8 cellular contexts compared by ENCODE assay signal in the genomic region with DNA sequence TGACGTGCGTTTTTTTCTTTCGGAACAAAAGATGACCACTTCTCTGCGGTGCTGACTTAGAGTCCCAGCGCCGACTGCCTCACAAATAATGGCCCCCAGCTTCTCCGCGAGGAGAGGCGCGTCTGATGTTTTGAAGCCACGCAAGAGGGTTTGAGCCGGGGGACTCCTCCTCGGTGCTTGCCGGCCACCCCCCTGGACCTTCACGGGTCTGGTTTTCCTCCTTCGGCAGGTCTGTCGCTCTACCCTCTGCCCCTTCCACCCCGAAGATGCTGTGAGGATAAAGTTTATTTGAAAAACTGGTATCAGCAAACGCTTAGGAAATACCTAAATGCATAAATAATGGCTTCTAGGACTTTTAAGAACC. TPM values are rescaled to one million over a fixed set of nuclear protein-coding genes. Genes with fewer than 3 reads are reported as not detected.
DNase-seq lines count a peak whose midpoint lies in the region; ATAC-seq and TF ChIP-seq lines count a peak whose summit lies in the region.

No MANE protein-coding gene starts in this region.

- no peak for ATAC-seq in body of pancreas
- ATAC-seq in lower lobe of right lung: peak in 1 of 2 donors; percentile 2
- ATAC-seq in aorta (ENCODE audit: low FRiP score): no peak
- no peak for ATAC-seq in HG03442 (IDR thresholded peaks at IDR 0.05; ENCODE audit: unreplicated experiment)

- H3K27me3 ChIP-seq in HL-60 (ENCODE audit: insufficient read depth, poor library complexity, severe bottlenecking) (no peaks in the 10 kb centered on the region), body of pancreas (no peaks in the 10 kb centered on the region), lower lobe of right lung (ENCODE audit: low read depth) (no peaks in the 10 kb centered on the region), aorta (ENCODE audit: control insufficient read depth in 1 of 2, insufficient read depth in 2 of 2, low read length in 1 of 2) (no peaks in the 10 kb centered on the region)

- H3K9me3 ChIP-seq in body of pancreas (no peaks in the 10 kb centered on the region), lower lobe of right lung (no peaks in the 10 kb centered on the region), aorta (ENCODE audit: control insufficient read depth, low read length) (no peaks in the 10 kb centered on the region)

- H3K27ac ChIP-seq in C4-2B: peak overlapping the region; percentile 76
- peak overlapping the region; percentile 75 for H3K27ac ChIP-seq in HL-60 (replicated peaks)
- H3K27ac ChIP-seq in body of pancreas: peak overlapping the region in 3 of 4 donors; percentile 72 to 91 (median 84)
- peak overlapping the region; percentile 88 for H3K27ac ChIP-seq in lower lobe of right lung
- peak overlapping the region; percentile 43 to 69 for H3K27ac ChIP-seq in aorta (ENCODE audit: low read depth in 1 of 2, low read length in 2 of 2)

- H3K4me3 ChIP-seq in HL-60 (replicated peaks; ENCODE audit: insufficient read depth, low read length): peak overlapping the region; percentile 100
- peak overlapping the region; percentile 80 to 94 for H3K4me3 ChIP-seq in body of pancreas
- H3K4me3 ChIP-seq in lower lobe of right lung: peak overlapping the region; percentile 76
- H3K4me3 ChIP-seq in aorta (ENCODE audit: low read length in 2 of 2): peak overlapping the region; percentile 78 to 86

- no peak for TF ChIP-seq CTCF in C4-2B (conservative IDR thresholded peaks at IDR 0.05)
- no peak for TF ChIP-seq CTCF in HL-60 (IDR thresholded peaks at IDR 0.05; ENCODE audit: insufficient read depth, low read length)
- no peak for TF ChIP-seq CTCF in body of pancreas (IDR thresholded peaks at IDR 0.05)
- no peak for TF ChIP-seq CTCF in lower lobe of right lung (IDR thresholded peaks at IDR 0.05)

- peaks cover 0 to 14% of the 10 kb centered on the region in 2 donors for H3K36me3 ChIP-seq in body of pancreas (replicated peaks in 1 of 2; ENCODE audit: insufficient read depth in 1 of 2, low read depth in 2 of 2)
- H3K36me3 ChIP-seq in lower lobe of right lung: peaks cover 26% of the 10 kb centered on the region
- peaks cover 0 to 8% of the 10 kb centered on the region in 2 donors for H3K36me3 ChIP-seq in aorta (ENCODE audit: control insufficient read depth in 1 of 2, insufficient read depth in 2 of 2, low read length in 1 of 2)

- 1% methylated on average over 19 of the region's 19 CpGs for WGBS in body of pancreas, 2 donors
- WGBS in aorta, 2 donors: 0% methylated on average over 19 of the region's 19 CpGs

- DNase-seq in HL-60 (ENCODE audit: low read depth in 1 of 2, low spot score in 1 of 2) (no peak), body of pancreas (no peak), lower lobe of right lung (no peak), aorta (no peak), A172 (ENCODE audit: low spot score) (no peak)
- no peak for DNase-seq in stimulated activated CD4-positive, alpha-beta T cell treated with anti-CD3 and anti-CD28 coated beads, Interleukin-1b, Interleukin-23, amount 100 ng/mL, for 48 hours

- intact Hi-C loops in body of pancreas (cut with DNase I) (no loop called here), lower lobe of right lung (cut with DNase I) (no loop called here), aorta (cut with DNase I) (loop anchor here in 1 of 2 donors (5.0 kb wide), 1 partner anchor 51 kb away; no protein-coding TSS in a partner anchor)

- H3K4me1 ChIP-seq in body of pancreas (peaks cover 24% of the 10 kb centered on the region), lower lobe of right lung (peaks cover 36% of the 10 kb centered on the region), aorta (ENCODE audit: control insufficient read depth in 1 of 2, insufficient read depth in 2 of 2, low read length in 2 of 2) (no peaks in the 10 kb centered on the region)

- TF ChIP-seq POLR2A in body of pancreas (IDR thresholded peaks at IDR 0.05): no peak

RNA-seq across cellular contexts. Expression of a gene that starts 0.6 kb away (rescaled TPM):
- total RNA-seq in body of pancreas (10 to 100 TPM; 14.5 to 23.4 TPM), lower lobe of right lung (27.0 TPM), aorta (10 to 100 TPM; 36.4 to 54.2 TPM)
- 100 to 1,000 TPM in 1 of 2 donors, 10 to 100 TPM in 1; 15.9 to 108 TPM for polyA plus RNA-seq in aorta
- total RNA-seq in A172 (2014; rRNA removed; shearing (Covaris generic)): 4.5 and 7.0 TPM in 2 replicates

RNA-seq across cellular contexts. Expression of a gene that starts 0.8 kb away (rescaled TPM):
- total RNA-seq in body of pancreas (10 to 100 TPM; 25.1 to 48.0 TPM), lower lobe of right lung (42.0 TPM), aorta (10 to 100 TPM; 33.8 to 38.1 TPM)
- polyA plus RNA-seq in aorta: 10 to 100 TPM; 67.5 to 93.0 TPM
- 71.9 and 75.3 TPM in 2 replicates for total RNA-seq in A172 (2014; rRNA removed; shearing (Covaris generic))

RNA-seq across cellular contexts. Expression of a gene that starts 11.9 kb away (rescaled TPM):
- total RNA-seq in body of pancreas (10 to 100 TPM; 17.4 to 27.0 TPM), lower lobe of right lung (34.6 TPM), aorta (10 to 100 TPM; 27.1 to 29.0 TPM)
- 10 to 100 TPM; 25.2 to 25.7 TPM for polyA plus RNA-seq in aorta
- 47.8 and 53.2 TPM in 2 replicates for total RNA-seq in A172 (2014; rRNA removed; shearing (Covaris generic))

RNA-seq across cellular contexts. Expression of a gene that starts 32.9 kb away (rescaled TPM):
- 10 to 100 TPM in 1 of 2 donors, 1 to 10 TPM in 1; 9.6 to 19.2 TPM for total RNA-seq in body of pancreas
- total RNA-seq in lower lobe of right lung: 34.9 TPM
- 10 to 100 TPM; 20.4 to 24.3 TPM for total RNA-seq in aorta
- 10 to 100 TPM; 11.4 to 19.5 TPM for polyA plus RNA-seq in aorta
- 47.9 and 80.4 TPM in 2 replicates for total RNA-seq in A172 (2014; rRNA removed; shearing (Covaris generic))
